ENCODE assay signal across 8 cellular contexts in the genomic region with DNA sequence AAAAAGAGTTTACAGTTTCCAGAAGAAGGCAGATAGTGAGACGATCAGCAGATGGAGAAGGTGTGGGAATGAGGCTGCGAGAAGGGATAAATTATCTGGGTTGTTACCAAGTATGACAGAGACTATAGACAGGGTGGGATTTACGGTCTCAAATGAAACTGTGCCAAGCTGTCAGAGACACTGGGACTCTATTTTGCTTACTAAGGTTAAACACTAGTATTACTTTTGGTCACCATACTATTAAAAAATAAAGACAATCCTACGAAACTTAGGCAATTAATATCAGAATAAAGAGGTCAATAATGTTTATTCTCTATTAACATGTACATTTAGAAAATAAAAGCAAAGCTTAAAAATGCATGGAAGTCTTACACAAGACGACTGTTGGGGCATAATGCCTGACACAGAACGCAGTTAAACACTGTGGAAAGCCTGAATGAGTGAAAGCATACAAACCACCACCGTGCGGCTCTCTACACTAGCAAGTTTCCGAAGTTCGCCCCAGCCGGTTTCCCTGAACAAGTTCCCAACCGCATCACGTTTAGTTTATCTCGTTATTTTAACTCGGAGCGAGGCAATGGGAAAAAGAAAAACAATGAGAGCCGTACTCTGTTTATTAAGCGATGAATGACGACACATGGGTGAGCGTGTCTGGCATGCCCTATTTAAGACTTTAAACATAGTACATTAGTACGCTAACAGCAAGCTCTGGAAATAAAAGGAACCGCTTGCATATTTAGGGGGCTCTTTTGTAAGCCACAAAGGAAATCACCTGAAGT. TPM values are rescaled to one million over a fixed set of nuclear protein-coding genes. Genes with fewer than 3 reads are reported as not detected.
DNase-seq lines count a peak whose midpoint lies in the region; ATAC-seq and TF ChIP-seq lines count a peak whose summit lies in the region.

No MANE protein-coding gene starts in this region.

- H2AFZ ChIP-seq in PC-9 = peak overlapping the region; percentile 93

- H3K4me1 ChIP-seq in PC-9 (replicated peaks; ENCODE audit: insufficient read depth) = no peaks in the 10 kb centered on the region
- peaks cover 2% of the 10 kb centered on the region for H3K4me1 ChIP-seq in ovary (ENCODE audit: insufficient read depth)
- no peaks in the 10 kb centered on the region for H3K4me1 ChIP-seq in upper lobe of right lung

- H3K9me3 ChIP-seq in PC-9 (ENCODE audit: insufficient read depth, low read depth) (no peaks in the 10 kb centered on the region), ovary (no peaks in the 10 kb centered on the region), upper lobe of right lung (no peaks in the 10 kb centered on the region)

- TF ChIP-seq CTCF in PC-9 (conservative IDR thresholded peaks at IDR 0.05) (no peak), ovary (IDR thresholded peaks at IDR 0.05) (no peak), upper lobe of right lung (IDR thresholded peaks at IDR 0.05) (no peak)

- no peaks in the 10 kb centered on the region for H3F3A ChIP-seq in PC-9 (ENCODE audit: insufficient read depth, low read depth)

- CTCF ChIA-PET in PC-9 (lab: Charles Lee) = no interaction called here

- POLR2A ChIA-PET in PC-9 (lab: Charles Lee; ENCODE audit: unreplicated experiment) = no interaction called here

- peaks cover 6 to 11% of the 10 kb centered on the region in 2 donors for H3K36me3 Mint-ChIP-seq in activated naive CD4-positive, alpha-beta T cell treated with anti-CD3 and anti-CD28 coated beads, Interleukin-2, amount 50 U/mL, for 72 hours

- no peak for TF ChIP-seq POLR2A in ovary (IDR thresholded peaks at IDR 0.05)

- H3K4me3 ChIP-seq in PC-9 (peak overlapping the region; percentile 88), ovary (peak overlapping the region; percentile 50), upper lobe of right lung (peak overlapping the region; percentile 69)

- DNase-seq in C1 segment of cervical spinal cord (lab: John Stamatoyannopoulos, UW) (peak in 10 of 14 donors; percentile 22 to 58 (median 40)), PC-9 (peak; percentile 17 to 40), Right ventricle myocardium superior (peak; percentile 41), ovary (peak; percentile 32 to 51 (median 41)), upper lobe of right lung (no peak)
- peak in 1 of 2 donors; percentile 31 for DNase-seq in activated naive CD4-positive, alpha-beta T cell treated with anti-CD3 and anti-CD28 coated beads, Interleukin-2, amount 50 U/mL, for 72 hours (ENCODE audit: low spot score in 2 of 2)

- no TSS peak for BruUV-seq in PC-9 (replicated peaks; lab: Mats Ljungman, UMichigan)

- H3K27ac ChIP-seq in PC-9 (no peak overlapping the region), ovary (peak overlapping the region; percentile 85), upper lobe of right lung (peak overlapping the region; percentile 81)

- H3K36me3 ChIP-seq in PC-9 (ENCODE audit: low read depth) (no peaks in the 10 kb centered on the region), ovary (no peaks in the 10 kb centered on the region), upper lobe of right lung (no peaks in the 10 kb centered on the region)

- no peaks in the 10 kb centered on the region for H4K20me1 ChIP-seq in PC-9 (ENCODE audit: insufficient read depth)

- ATAC-seq in GM19025 (IDR thresholded peaks at IDR 0.05; ENCODE audit: low read depth, unreplicated experiment) = peak; percentile 16
- ATAC-seq in HG03432 (IDR thresholded peaks at IDR 0.05; ENCODE audit: unreplicated experiment) = peak; percentile 38
- peak; percentile 53 to 65 for ATAC-seq in activated naive CD4-positive, alpha-beta T cell treated with anti-CD3 and anti-CD28 coated beads, Interleukin-2, amount 50 U/mL, for 72 hours
- ATAC-seq in Right ventricle myocardium superior (ENCODE audit: poor library complexity) = peak; percentile 71
- peak; percentile 59 for ATAC-seq in upper lobe of right lung

- H3K4me2 ChIP-seq in PC-9 = peak overlapping the region; percentile 87

- WGBS in ovary, 3 donors = 6 to 8% (median 7%) methylated on average over 22 of the region's 22 CpGs

- H3K27me3 ChIP-seq in PC-9 (ENCODE audit: insufficient read depth, low read depth) (no peaks in the 10 kb centered on the region), ovary (no peaks in the 10 kb centered on the region), upper lobe of right lung (no peaks in the 10 kb centered on the region)

- no peaks in the 10 kb centered on the region for H3K9me2 ChIP-seq in PC-9 (ENCODE audit: insufficient read depth)

- H3K27ac Mint-ChIP-seq in activated naive CD4-positive, alpha-beta T cell treated with anti-CD3 and anti-CD28 coated beads, Interleukin-2, amount 50 U/mL, for 72 hours = peak overlapping the region; percentile 39 to 86

- H3K9me3 Mint-ChIP-seq in activated naive CD4-positive, alpha-beta T cell treated with anti-CD3 and anti-CD28 coated beads, Interleukin-2, amount 50 U/mL, for 72 hours = no peaks in the 10 kb centered on the region

- intact Hi-C loops in PC-9 (cut with micrococcal nuclease; ENCODE audit: unreplicated experiment) (loop anchor here (5.0 to 10.0 kb wide), 2 partner anchors 215 to 218 kb away; a partner anchor contains a TSS), Right ventricle myocardium superior (cut with DNase I) (no loop called here), ovary (cut with DNase I) (no loop called here), upper lobe of right lung (cut with DNase I) (no loop called here)

- no peak for TF ChIP-seq EP300 in ovary (IDR thresholded peaks at IDR 0.05)

- no peaks in the 10 kb centered on the region for H3K79me2 ChIP-seq in PC-9 (ENCODE audit: low read depth)

RNA-seq across cellular contexts. Expression of a gene that starts 0.9 kb away (rescaled TPM):
- total RNA-seq in PC-9 (2021) = not detected in 2 replicates
- not detected for total RNA-seq in activated naive CD4-positive, alpha-beta T cell treated with anti-CD3 and anti-CD28 coated beads, Interleukin-2, amount 50 U/mL, for 72 hours
- 0.13 TPM for total RNA-seq in Right ventricle myocardium superior
- total RNA-seq in ovary = 1 to 10 TPM in 3 of 7 donors, under 1 TPM in 4; 0.43 to 1.8 (median 0.92) TPM
- 1 to 10 TPM in 1 of 2 donors, under 1 TPM in 1; 0.35 to 1.9 TPM for polyA plus RNA-seq in ovary
- total RNA-seq in upper lobe of right lung = 2.8 TPM

Comparison
In these comparisons a context has a peak if more than half of its experiments do, and no peak if none do; other contexts are left out.
1. ATAC-seq: peak in every context shown above with its lines; median percentile 71 in Right ventricle myocardium superior; 59 in activated naive CD4-positive, alpha-beta T cell treated with anti-CD3 and anti-CD28 coated beads, Interleukin-2, amount 50 U/mL, for 72 hours; 59 in upper lobe of right lung; 38 in HG03432; 16 in GM19025.